ENCODE assay signal across 6 cellular contexts in the genomic region with DNA sequence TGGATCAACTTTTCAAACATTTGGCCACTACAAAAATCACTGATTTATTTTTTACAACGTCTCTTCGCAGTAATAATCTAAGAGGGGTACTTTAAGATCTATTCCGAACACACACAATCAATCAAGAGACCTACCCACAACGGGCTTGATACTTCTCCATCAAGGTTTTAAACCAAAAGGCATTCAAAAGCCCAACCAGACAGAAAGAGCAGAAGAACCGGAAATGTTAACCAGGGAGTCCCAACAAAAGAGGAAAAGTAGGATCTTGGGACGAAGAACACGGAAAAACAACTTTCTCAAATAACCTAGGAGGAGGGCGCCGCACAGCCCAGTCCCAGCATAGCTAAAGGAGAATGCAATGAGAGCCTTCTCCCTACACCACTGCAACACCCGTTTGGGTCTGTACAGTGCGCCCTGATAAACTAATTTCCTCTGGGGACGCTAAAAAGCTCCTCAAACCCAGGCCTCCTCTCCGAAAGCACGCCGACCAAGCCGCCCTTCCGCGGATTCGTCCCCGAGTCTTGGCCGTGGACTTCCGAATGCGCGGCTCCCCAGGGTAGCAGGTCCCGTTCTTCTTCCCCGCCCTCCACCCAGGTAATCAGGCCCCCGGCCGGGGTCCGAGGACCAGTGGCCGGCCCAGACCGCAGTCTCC. TPM values are rescaled to one million over a fixed set of nuclear protein-coding genes. Genes with fewer than 3 reads are reported as not detected.
DNase-seq lines count a peak whose midpoint lies in the region; ATAC-seq and TF ChIP-seq lines count a peak whose summit lies in the region.

No MANE protein-coding gene starts in this region.

- 1 to 2% methylated on average over 15 to 25 of the region's 31 CpGs for WGBS in upper lobe of left lung, 2 donors

- peak overlapping the region; percentile 79 for H3K4me3 ChIP-seq in left ventricle myocardium inferior
- peak overlapping the region; percentile 45 to 99 (median 92) for H3K4me3 ChIP-seq in upper lobe of left lung

- TF ChIP-seq EP300 in upper lobe of left lung (IDR thresholded peaks at IDR 0.05) = no peak

- no peak for TF ChIP-seq CTCF in left ventricle myocardium inferior (IDR thresholded peaks at IDR 0.05; ENCODE audit: borderline replicate concordance)
- TF ChIP-seq CTCF in upper lobe of left lung (IDR thresholded peaks at IDR 0.05) = no peak

- H3K27me3 ChIP-seq in left ventricle myocardium inferior (ENCODE audit: low read depth) = no peaks in the 10 kb centered on the region
- no peaks in the 10 kb centered on the region for H3K27me3 ChIP-seq in upper lobe of left lung

- H3K9me3 ChIP-seq in left ventricle myocardium inferior (replicated peaks) (no peaks in the 10 kb centered on the region), upper lobe of left lung (no peaks in the 10 kb centered on the region)

- ATAC-seq in upper lobe of left lung (ENCODE audit: low FRiP score in 2 of 2) = peak in 1 of 2 donors; percentile 36

- H3K4me1 ChIP-seq in left ventricle myocardium inferior (peaks cover 40% of the 10 kb centered on the region), upper lobe of left lung (peaks cover 12 to 32% (median 19%) of the 10 kb centered on the region in 4 donors)

- H3K36me3 ChIP-seq in left ventricle myocardium inferior (peaks cover 38% of the 10 kb centered on the region), upper lobe of left lung (peaks cover 10 to 38% (median 31%) of the 10 kb centered on the region in 4 donors)

- peak overlapping the region; percentile 93 for H3K27ac ChIP-seq in left ventricle myocardium inferior (replicated peaks)
- H3K27ac ChIP-seq in upper lobe of left lung = peak overlapping the region; percentile 79 to 85 (median 82)

- intact Hi-C loops in left ventricle myocardium inferior (cut with micrococcal nuclease) = no loop called here

- no peak for TF ChIP-seq POLR2A in upper lobe of left lung (IDR thresholded peaks at IDR 0.05)

- DNase-seq in activated CD8-positive, alpha-beta memory T cell treated with anti-CD3 and anti-CD28 coated beads, Interleukin-2, amount 50 U/mL, for 48 hours = peak; percentile 78
- no peak for DNase-seq in activated CD8-positive, alpha-beta memory T cell treated with anti-CD3 and anti-CD28 coated beads, Interleukin-2, amount 50 U/mL, for 4 hours
- DNase-seq in RPMI8226 (peak; percentile 39), left ventricle myocardium inferior (no peak), upper lobe of left lung (no peak), NCI-H1694 treated with DMSO at 0.1 percent for 48 hours (lab: John Stamatoyannopoulos, UW) (no peak)

RNA-seq across cellular contexts. Expression of a gene that starts 0.6 kb away (rescaled TPM):
- total RNA-seq in left ventricle myocardium inferior (250 TPM), upper lobe of left lung (100 to 1,000 TPM in 5 of 6 donors, 10 to 100 TPM in 1; 88.2 to 288 (median 180) TPM)

RNA-seq across cellular contexts. Expression of a gene that starts 7.1 kb away (rescaled TPM):
- total RNA-seq in left ventricle myocardium inferior = 83.3 TPM
- 10 to 100 TPM in 5 of 6 donors, 1 to 10 TPM in 1; 9.8 to 85.9 (median 18.3) TPM for total RNA-seq in upper lobe of left lung

RNA-seq across cellular contexts. Expression of a gene that starts 18.7 kb away (rescaled TPM):
- total RNA-seq in left ventricle myocardium inferior (0.19 TPM), upper lobe of left lung (1 to 10 TPM in 2 of 6 donors, under 1 TPM in 4; 0.14 to 1.3 (median 0.25) TPM)

RNA-seq across cellular contexts. Expression of a gene that starts 37.0 kb away (rescaled TPM):
- total RNA-seq in left ventricle myocardium inferior (70.3 TPM), upper lobe of left lung (10 to 100 TPM; 23.0 to 66.7 (median 52.2) TPM)

RNA-seq across cellular contexts. Expression of a gene that starts 45.2 kb away (rescaled TPM):
- total RNA-seq in left ventricle myocardium inferior (not detected), upper lobe of left lung (not detected)

Comparison
In these comparisons a context has a peak if more than half of its experiments do, and no peak if none do; other contexts are left out.
1. DNase-seq: peak in activated CD8-positive, alpha-beta memory T cell treated with anti-CD3 and anti-CD28 coated beads, Interleukin-2, amount 50 U/mL, for 48 hours (single experiment) and RPMI8226 (single experiment); none in activated CD8-positive, alpha-beta memory T cell treated with anti-CD3 and anti-CD28 coated beads, Interleukin-2, amount 50 U/mL, for 4 hours (single experiment), left ventricle myocardium inferior (single experiment), upper lobe of left lung (0 of 2) and NCI-H1694 treated with DMSO at 0.1 percent for 48 hours (single experiment).